Comparison of ENCODE assay signal across 27 cellular contexts in the genomic region with DNA sequence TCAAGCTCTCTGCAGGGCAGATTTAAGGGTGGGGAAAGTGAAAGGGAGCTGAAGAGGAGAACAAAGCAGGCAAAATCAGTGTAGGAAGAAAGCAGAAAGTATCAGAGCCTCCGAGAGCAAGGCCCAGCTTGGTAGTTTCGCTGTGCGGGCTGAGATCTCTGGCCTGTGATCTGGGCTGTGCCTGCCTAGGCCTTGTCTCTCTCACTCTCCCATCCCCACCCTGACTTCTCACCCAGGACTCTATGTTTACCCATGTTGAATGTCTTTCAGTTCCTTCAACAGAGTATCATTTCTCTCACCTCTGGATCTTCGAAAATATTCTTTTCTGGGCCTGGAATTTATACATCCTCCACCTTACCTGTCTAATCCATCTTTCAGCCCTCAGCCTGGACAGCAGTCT.
DNase-seq lines count a peak whose midpoint lies in the region; ATAC-seq and TF ChIP-seq lines count a peak whose summit lies in the region.
"Had no signal": no experiment of that assay in that cellular context is flagged by ENCODE, and none has a peak within 500 bp of the region (broad histone marks: within the 10 kb centered on the region; RNA-seq: fewer than 3 reads in every experiment).

No MANE protein-coding gene starts in this region.

- peak overlapping the region; percentile 24 for H3K27ac Mint-ChIP-seq in Calu3 (ENCODE audit: unreplicated experiment)
- H3K27ac Mint-ChIP-seq: type B pancreatic cell had no signal

- no peak overlapping the region for H3K9ac ChIP-seq in smooth muscle cell (ENCODE audit: low read depth)

- H3K27me3 ChIP-seq in smooth muscle cell (ENCODE audit: low read depth), result no peaks in the 10 kb centered on the region
- no peaks in the 10 kb centered on the region for H3K27me3 ChIP-seq in tibial artery
- H3K27me3 ChIP-seq: dorsolateral prefrontal cortex, gastroesophageal sphincter, hepatocyte, left lung, stomach had no signal

- CTCF ChIA-PET in Calu3 (lab: Charles Lee), result no interaction called here

- BruUV-seq in Calu3 (replicated peaks; lab: Mats Ljungman, UMichigan), result no TSS peak

- intact Hi-C loops in Calu3 (cut with micrococcal nuclease; ENCODE audit: unreplicated experiment) (loop anchor here (5.0 kb wide), 1 partner anchor 322 kb away; no protein-coding TSS in a partner anchor), tibial artery (cut with DNase I; ENCODE audit: low total_unique reads) (no loop called here)

- peaks cover 28% of the 10 kb centered on the region for H3K4me1 Mint-ChIP-seq in Calu3 (ENCODE audit: low read depth, unreplicated experiment)

- no peaks in the 10 kb centered on the region for H3K36me3 ChIP-seq in smooth muscle cell (ENCODE audit: low read depth)
- H3K36me3 ChIP-seq in tibial artery, result no peaks in the 10 kb centered on the region
- H3K36me3 ChIP-seq: gastroesophageal sphincter, left lung, stomach had no signal

- ATAC-seq in HG02678 (IDR thresholded peaks at IDR 0.05; ENCODE audit: unreplicated experiment), result no peak
- ATAC-seq: activated CD4-positive, CD25-positive, alpha-beta regulatory T cell treated with anti-CD3 and anti-CD28 coated beads, Interleukin-2, amount 50 U/mL, for 24 hours; gastroesophageal sphincter; left lung; natural killer cell had no signal

- peak overlapping the region; percentile 36 for H2AFZ ChIP-seq in smooth muscle cell (ENCODE audit: low read depth)
- H2AFZ ChIP-seq: hepatocyte had no signal

- TF ChIP-seq CTCF in Calu3 (IDR thresholded peaks at IDR 0.05; ENCODE audit: unreplicated experiment), result no peak
- no peak for TF ChIP-seq CTCF in smooth muscle cell (IDR thresholded peaks at IDR 0.05; ENCODE audit: borderline replicate concordance, insufficient read depth, poor library complexity, severe bottlenecking)
- no peak for TF ChIP-seq CTCF in tibial artery (IDR thresholded peaks at IDR 0.05)

- no peaks in the 10 kb centered on the region for H4K20me1 ChIP-seq in smooth muscle cell (ENCODE audit: low read depth)

- no peak for DNase-seq in Calu3
- peak; percentile 12 for DNase-seq in M059J (ENCODE audit: low read depth)
- DNase-seq in smooth muscle cell (lab: John Stamatoyannopoulos, UW; ENCODE audit: unreplicated experiment), result no peak
- DNase-seq in ecto neural progenitor cell (ENCODE audit: low spot score), result no peak
- DNase-seq in tibial artery, result no peak
- DNase-seq: activated gamma-delta T cell treated with Interleukin-2 at 50 U/mL for 16 hours, activated T-cell treated with anti-CD3 and anti-CD28 coated beads for 4 hours, C1 segment of cervical spinal cord, DND-41, dorsolateral prefrontal cortex, left lung, midbrain, natural killer cell, NCI-H1048, NCI-H1694 treated with DMSO at 0.1 percent for 48 hours, NCI-H2171 treated with DMSO at 0.1 percent for 48 hours, NCI-H526 treated with DMSO at 0.1 percent for 48 hours, RPMI8226, stomach had no signal

- H3K27ac ChIP-seq in cingulate gyrus (ENCODE audit: low read depth, low read length) (peak overlapping the region; percentile 58), smooth muscle cell (ENCODE audit: low read depth) (no peak overlapping the region), tibial artery (no peak overlapping the region)
- H3K27ac ChIP-seq: hepatocyte, left lung, stomach had no signal

- H3K4me3 ChIP-seq in smooth muscle cell (no peak overlapping the region), tibial artery (no peak overlapping the region)
- H3K4me3 ChIP-seq: dorsolateral prefrontal cortex, gastroesophageal sphincter, hepatocyte, left lung, skin epidermis, stomach had no signal

- no peaks in the 10 kb centered on the region for H3K36me3 Mint-ChIP-seq in Calu3 (ENCODE audit: insufficient read depth, unreplicated experiment)
- H3K36me3 Mint-ChIP-seq: natural killer cell, type B pancreatic cell had no signal

- H3K9me3 ChIP-seq in smooth muscle cell (replicated peaks; ENCODE audit: low read depth), result no peaks in the 10 kb centered on the region
- no peaks in the 10 kb centered on the region for H3K9me3 ChIP-seq in tibial artery
- H3K9me3 ChIP-seq: gastroesophageal sphincter, left lung, stomach had no signal

- H3K4me1 ChIP-seq in smooth muscle cell (ENCODE audit: low read depth) (no peaks in the 10 kb centered on the region), tibial artery (peaks cover 0 to 32% (median 24%) of the 10 kb centered on the region in 4 donors)

- no peaks in the 10 kb centered on the region for H3F3A ChIP-seq in smooth muscle cell (ENCODE audit: low read depth)

- H3K4me3 Mint-ChIP-seq in Calu3 (ENCODE audit: low read depth, unreplicated experiment), result no peak overlapping the region
- H3K4me3 Mint-ChIP-seq: central memory CD8-positive, alpha-beta T cell; natural killer cell; type B pancreatic cell had no signal

- no peak overlapping the region for H3K4me2 ChIP-seq in smooth muscle cell
- H3K4me2 ChIP-seq: hepatocyte had no signal

- no peaks in the 10 kb centered on the region for H3K27me3 Mint-ChIP-seq in Calu3 (ENCODE audit: unreplicated experiment)

- no peaks in the 10 kb centered on the region for H3K79me2 ChIP-seq in smooth muscle cell (ENCODE audit: low read depth)
- H3K79me2 ChIP-seq: hepatocyte had no signal

- WGBS in smooth muscle cell (ENCODE audit: low lambda C conversion rate), result 85% methylated on average over 4 of the region's 4 CpGs

- H3K9me3 Mint-ChIP-seq in Calu3 (ENCODE audit: low read depth, unreplicated experiment), result peaks cover 5% of the 10 kb centered on the region
- H3K9me3 Mint-ChIP-seq: central memory CD8-positive, alpha-beta T cell; natural killer cell had no signal
